8 cellular contexts compared by ENCODE assay signal in genomic region chr12:31658743-31659086, GRCh38. TPM values are rescaled to one million over a fixed set of nuclear protein-coding genes. Genes with fewer than 3 reads are reported as not detected.
A peak's percentile ranks its signal among the peaks of the same experiment; 100 is the strongest.
DNase-seq lines count a peak whose midpoint lies in the region; ATAC-seq, FAIRE-seq and TF ChIP-seq lines count a peak whose summit lies in the region.

No MANE protein-coding gene starts in this region.

- H3K9me3 ChIP-seq in ascending aorta = no peaks in the 10 kb centered on the region
- H3K9me3 ChIP-seq in HepG2 (ENCODE audit: low read length) = no peaks in the 10 kb centered on the region
- H3K9me3 ChIP-seq in uterus = no peaks in the 10 kb centered on the region

- POLR2A ChIA-PET in HepG2 (lab: Yijun Ruan, JAX) = interaction anchor here (0.8 to 1.5 kb wide), 4 partner anchors 10 to 1097 kb away, joined by 3 to 10 read pairs (median 3); partner anchors contain the start of genes AMN1 and YARS2

- H3K4me1 ChIP-seq in ascending aorta (peaks cover 0 to 3% of the 10 kb centered on the region in 2 donors), HepG2 (ENCODE audit: insufficient read depth, low read length) (peaks cover 15% of the 10 kb centered on the region), uterus (no peaks in the 10 kb centered on the region)

- H3K36me3 ChIP-seq in ascending aorta (peaks cover 3% of the 10 kb centered on the region in 2 donors), HepG2 (replicated peaks in 1 of 2; ENCODE audit: control insufficient read depth in 1 of 2, insufficient read depth in 2 of 2, low read length in 2 of 2) (no peaks in the 10 kb centered on the region), uterus (no peaks in the 10 kb centered on the region)

- no peak for FAIRE-seq in HepG2 (lab: Jason Lieb, UNC)

- ATAC-seq in HG02885 (IDR thresholded peaks at IDR 0.05; ENCODE audit: poor library complexity, unreplicated experiment) (peak; percentile 1), HepG2 (peak; percentile 5), omental fat pad (ENCODE audit: low FRiP score) (no peak)

- H3K4me2 ChIP-seq in HepG2 (ENCODE audit: low read depth, low read length) = peak overlapping the region; percentile 99

- H3K4me3 ChIP-seq in ascending aorta (peak overlapping the region; percentile 68 to 82), HepG2 (replicated peaks in 1 of 3; ENCODE audit: insufficient read depth in 1 of 3, low read depth in 2 of 3, low read length in 3 of 3) (peak overlapping the region; percentile 76 to 80 (median 78)), uterus (peak overlapping the region; percentile 62 to 69)

- TF ChIP-seq CTCF in C4-2B (conservative IDR thresholded peaks at IDR 0.05) (no peak), ascending aorta (IDR thresholded peaks at IDR 0.05) (no peak), HepG2 (CRISPR knock-in tag; IDR thresholded peaks at IDR 0.05) (no peak), uterus (IDR thresholded peaks at IDR 0.05) (no peak), omental fat pad (IDR thresholded peaks at IDR 0.05) (no peak)

- no peak for TF ChIP-seq POLR2A in HepG2 (IDR thresholded peaks at IDR 0.05; ENCODE audit: insufficient read depth in 1 of 2, low read depth in 2 of 2, low read length in 2 of 2)
- TF ChIP-seq POLR2A in uterus (IDR thresholded peaks at IDR 0.05) = no peak

- CTCF ChIA-PET in HepG2 (lab: Yijun Ruan, JAX; ENCODE audit: low intra/inter-chr PET ratio, low total read pairs) = no interaction called here

- H2AFZ ChIP-seq in HepG2 (ENCODE audit: low read length) = peak overlapping the region; percentile 90

- H3K27me3 ChIP-seq in ascending aorta (no peaks in the 10 kb centered on the region), HepG2 (ENCODE audit: control insufficient read depth in 1 of 2, insufficient read depth in 2 of 2, low read length in 2 of 2) (peaks cover 0 to 8% of the 10 kb centered on the region in 2 experiments; a peak in 2 of 5 replicates), uterus (no peaks in the 10 kb centered on the region)

- TF ChIP-seq EP300 in HepG2 (IDR thresholded peaks at IDR 0.05; ENCODE audit: low read depth in 2 of 2, low read length in 2 of 2) = no peak
- TF ChIP-seq EP300 in HepG2 (CRISPR knock-in tag; IDR thresholded peaks at IDR 0.05; ENCODE audit: borderline replicate concordance) = no peak

- DNase-seq in ascending aorta (ENCODE audit: low spot score in 2 of 2) (no peak), HepG2 (ENCODE audit: low spot score) (no peak), uterus (no peak), NCI-H2196 (lab: John Stamatoyannopoulos, UW; ENCODE audit: unreplicated experiment) (no peak), omental fat pad (ENCODE audit: low spot score) (no peak)
- no peak for DNase-seq in stimulated activated naive CD4-positive, alpha-beta T cell treated with Interleukin-2 at 50 U/mL for 16 hours (lab: John Stamatoyannopoulos, UW)

- H3K27ac ChIP-seq in C4-2B (peak overlapping the region; percentile 73), ascending aorta (peak overlapping the region; percentile 87 to 95), HepG2 (ENCODE audit: extremely low read length, insufficient read depth, low read length) (peak overlapping the region; percentile 87), uterus (peak overlapping the region; percentile 95 to 96)

- WGBS in HepG2 (ENCODE audit: low lambda C conversion rate) = 2% methylated on average over 6 of the region's 6 CpGs

- intact Hi-C loops in ascending aorta (cut with DNase I) (loop anchor here (1.0 to 5.0 kb wide), 4 partner anchors 71 to 1020 kb away; partner anchors contain the start of genes AMN1, BICD1, DNM1L and RESF1), HepG2 (cut with micrococcal nuclease; ENCODE audit: unreplicated experiment) (loop anchor here (5.0 kb wide), 1 partner anchor 304 kb away; no protein-coding TSS in a partner anchor), uterus (cut with DNase I; ENCODE audit: low total_unique reads) (no loop called here)

- in situ Hi-C loops in HepG2 (cut with HindIII; ENCODE audit: extremely low pct_ligation_motif_present, low pct_unique_long_range_greater_than_20kb) = loop anchor here (10.0 to 25.0 kb wide), 2 partner anchors 646 to 1004 kb away; no protein-coding TSS in a partner anchor

- no peak for TF ChIP-seq RAD21 in HepG2 (CRISPR knock-in tag; IDR thresholded peaks at IDR 0.05)

- H3K79me2 ChIP-seq in HepG2 (ENCODE audit: insufficient read depth, low read length) = no peaks in the 10 kb centered on the region

- H3K9ac ChIP-seq in HepG2 (ENCODE audit: insufficient read depth, low read depth, low read length) = peak overlapping the region; percentile 78

- H4K20me1 ChIP-seq in HepG2 (ENCODE audit: insufficient read depth, low read length) = no peaks in the 10 kb centered on the region

- no TSS peak for BruUV-seq in HepG2 (replicated peaks; lab: Mats Ljungman, UMichigan)

TF ChIP-seq in HepG2, 621 proteins besides CTCF, POLR2A, EP300 and RAD21 (continues in another document):
- no peak for TF ChIP-seq GTF3A (CRISPR knock-in tag; conservative IDR thresholded peaks at IDR 0.05)
- TF ChIP-seq TAF1 (CRISPR knock-in tag; IDR thresholded peaks at IDR 0.05) = no peak
- TF ChIP-seq ZNF768 (CRISPR knock-in tag; IDR thresholded peaks at IDR 0.05) = no peak
- TF ChIP-seq TERF1 (CRISPR knock-in tag; IDR thresholded peaks at IDR 0.05) = no peak
- no peak for TF ChIP-seq MTA3 (CRISPR knock-in tag; IDR thresholded peaks at IDR 0.05)
- no peak for TF ChIP-seq ATF7 (IDR thresholded peaks at IDR 0.05)
- no peak for TF ChIP-seq ATF7 (CRISPR knock-in tag; IDR thresholded peaks at IDR 0.05)
- TF ChIP-seq CREB3 (CRISPR knock-in tag; IDR thresholded peaks at IDR 0.05) = 0 out of 2 replicates have a peak, but pooled peaks have one; percentile 37
- no peak for TF ChIP-seq ZNF879 (CRISPR knock-in tag; IDR thresholded peaks at IDR 0.05)
- TF ChIP-seq ZZZ3 (CRISPR knock-in tag; IDR thresholded peaks at IDR 0.05; ENCODE audit: borderline replicate concordance) = no peak
- TF ChIP-seq DMTF1 (CRISPR knock-in tag; IDR thresholded peaks at IDR 0.05) = no peak

RNA-seq across cellular contexts. Expression of gene ETFBKMT, which starts 0.8 kb away (rescaled TPM):
- total RNA-seq in ascending aorta (0.64 TPM), HepG2 (2016; rRNA removed; fragmentation: Illumina TruSeq; extraction: Trizol) (0.93 and 1.1 TPM in 2 replicates), uterus (10 to 100 TPM in 1 of 4 donors, 1 to 10 TPM in 3; 1.3 to 27.6 (median 5.6) TPM), omental fat pad (1 to 10 TPM; 1.4 to 3.2 (median 2.5) TPM)
- 0.30 and 0.44 TPM in 2 replicates for total RNA-seq in HepG2 (2016; cell fraction: cytosol; rRNA removed; fragmentation: Illumina TruSeq; extraction: Trizol; ENCODE audit: low read depth)
- total RNA-seq in HepG2 (2016; cell fraction: insoluble cytoplasmic fraction; rRNA removed; fragmentation: Illumina TruSeq; extraction: Trizol) = 0.71 and 0.73 TPM in 2 replicates
- total RNA-seq in HepG2 (2016; cell fraction: membrane; rRNA removed; fragmentation: Illumina TruSeq; extraction: Trizol) = 0.56 and 1.1 TPM in 2 replicates
- total RNA-seq in HepG2 (2016; cell fraction: nucleus; rRNA removed; fragmentation: Illumina TruSeq; extraction: Trizol) = 0.31 and 0.97 TPM in 2 replicates
- polyA plus RNA-seq in HepG2 (2011; rRNA removed) = 0.29 and 0.62 TPM in 2 replicates
- 0.21 and 0.33 TPM in 2 replicates for polyA plus RNA-seq in HepG2 (2011; cell fraction: cytosol; rRNA removed)
- 0.23 and 0.28 TPM in 2 replicates for polyA plus RNA-seq in HepG2 (2011; cell fraction: nucleus; rRNA removed)
- polyA plus RNA-seq in HepG2 (2012) = 0.71 and 1.0 TPM in 2 replicates
- 0.20 and 0.35 TPM in 2 replicates for polyA plus RNA-seq in HepG2 (2016; cell fraction: cytosol; fragmentation: Illumina TruSeq; extraction: Trizol; ENCODE audit: low read depth)
- 0.68 and 0.74 TPM in 2 replicates for polyA plus RNA-seq in HepG2 (2016; cell fraction: insoluble cytoplasmic fraction; fragmentation: Illumina TruSeq; extraction: Trizol; ENCODE audit: low read depth)
- polyA plus RNA-seq in HepG2 (2016; cell fraction: membrane; fragmentation: Illumina TruSeq; extraction: Trizol; ENCODE audit: low read depth) = 0.41 and 0.48 TPM in 2 replicates
- polyA plus RNA-seq in HepG2 (2016; cell fraction: nucleus; fragmentation: Illumina TruSeq; extraction: Trizol; ENCODE audit: insufficient read depth, low read depth) = 0.51 and 0.63 TPM in 2 replicates
- polyA minus RNA-seq in HepG2 (2011; rRNA and poly(A)+ RNA removed; ENCODE audit: low replicate concordance) = 0.10 and 0.19 TPM in 2 replicates
- 0.69 TPM in 1 of 2 replicates, not detected in the other for polyA minus RNA-seq in HepG2 (2011; cell fraction: cytosol; rRNA and poly(A)+ RNA removed)
- 0.64 and 1.1 TPM in 2 replicates for polyA minus RNA-seq in HepG2 (2011; cell fraction: nucleus; rRNA and poly(A)+ RNA removed)
